In the genomic region with DNA sequence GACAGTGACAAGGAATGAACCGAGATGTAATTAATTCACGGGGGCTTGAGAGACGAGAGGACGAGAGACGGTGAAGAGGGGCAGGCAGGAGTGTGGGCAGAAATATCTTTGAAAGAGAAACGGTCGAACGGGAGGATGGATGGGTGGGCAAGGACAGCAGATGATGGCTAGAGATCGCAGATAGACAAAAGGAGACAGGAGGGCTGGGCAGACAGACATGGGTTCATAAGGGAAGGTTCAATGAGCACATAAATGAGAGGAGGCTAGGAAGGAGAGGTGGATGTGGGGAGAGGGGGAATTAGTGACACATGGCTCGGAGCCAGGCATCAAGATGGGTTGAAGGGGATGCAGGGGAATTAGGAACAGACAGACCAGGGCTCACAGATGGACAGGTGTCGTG, we compare ENCODE assay signal across 1 cellular context.
TF ChIP-seq lines count a peak whose summit lies in the region.

No MANE protein-coding gene starts in this region.

TF ChIP-seq in HepG2, 621 proteins besides CTCF, POLR2A, EP300 and RAD21:
- no peak for TF ChIP-seq MZF1 (CRISPR knock-in tag; IDR thresholded peaks at IDR 0.05; ENCODE audit: borderline replicate concordance)
- no peak for TF ChIP-seq BRCA1 (CRISPR knock-in tag; IDR thresholded peaks at IDR 0.05)
- TF ChIP-seq FUBP1 (CRISPR knock-in tag; IDR thresholded peaks at IDR 0.05; ENCODE audit: borderline replicate concordance) = no peak
- TF ChIP-seq HDAC1 (CRISPR knock-in tag; IDR thresholded peaks at IDR 0.05) = no peak
- no peak for TF ChIP-seq MTERF4 (CRISPR knock-in tag; IDR thresholded peaks at IDR 0.05)
- TF ChIP-seq GABPA (IDR thresholded peaks at IDR 0.05; ENCODE audit: low read depth, low read length) = no peak
- TF ChIP-seq GABPA (CRISPR knock-in tag; IDR thresholded peaks at IDR 0.05; ENCODE audit: low read depth) = no peak
- no peak for TF ChIP-seq JUNB (CRISPR knock-in tag; IDR thresholded peaks at IDR 0.05; ENCODE audit: borderline replicate concordance)
- TF ChIP-seq PHF5A (CRISPR knock-in tag; IDR thresholded peaks at IDR 0.05; ENCODE audit: low read depth, unreplicated experiment) = no peak
- no peak for TF ChIP-seq CHD4 (IDR thresholded peaks at IDR 0.05; ENCODE audit: borderline replicate concordance, low read length)
- TF ChIP-seq ZNF781 (CRISPR knock-in tag; IDR thresholded peaks at IDR 0.05; ENCODE audit: borderline replicate concordance, not compliant biosample characterization) = no peak
- no peak for TF ChIP-seq ZNF678 (CRISPR knock-in tag; IDR thresholded peaks at IDR 0.05)
TF ChIP-seq in HepG2: peak in this region for 0.
